ENCODE assay signal across 17 cellular contexts in the genomic region with DNA sequence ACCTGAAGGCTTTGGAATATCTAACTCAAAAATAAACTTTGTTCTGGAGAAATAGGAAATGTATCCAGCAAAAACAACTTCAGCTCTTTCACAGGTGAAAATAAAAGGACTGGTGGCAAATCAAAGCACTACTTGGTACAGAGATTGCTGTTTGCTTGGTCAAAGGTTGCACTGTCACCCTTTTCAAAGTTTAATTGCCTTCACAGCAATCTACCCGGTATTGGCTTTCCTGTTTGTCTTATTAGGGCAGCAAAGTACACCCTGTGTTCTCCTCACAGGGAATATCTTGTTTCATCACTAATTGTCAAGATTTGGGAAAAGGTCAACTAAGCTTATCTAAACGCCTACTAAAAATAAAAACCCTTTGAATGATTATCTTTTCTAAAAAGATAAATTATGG.
A peak's percentile ranks its signal among the peaks of the same experiment; 100 is the strongest.
DNase-seq lines count a peak whose midpoint lies in the region; ATAC-seq and TF ChIP-seq lines count a peak whose summit lies in the region.
"Had no signal": no experiment of that assay in that cellular context is flagged by ENCODE, and none has a peak within 500 bp of the region (broad histone marks: within the 10 kb centered on the region; RNA-seq: fewer than 3 reads in every experiment).

No MANE protein-coding gene starts in this region.

- no peaks in the 10 kb centered on the region for H3K79me1 ChIP-seq in H9 (ENCODE audit: insufficient read depth, low read depth, low read length, poor library complexity, severe bottlenecking)

- no peak overlapping the region for H3K14ac ChIP-seq in H9 (ENCODE audit: insufficient read depth, low read length)

- H2AK5ac ChIP-seq in H9 (ENCODE audit: insufficient read length, low read length): no peak overlapping the region

- H2BK5ac ChIP-seq in H9 (ENCODE audit: insufficient read length, low read length): no peak overlapping the region

- H4K20me1 ChIP-seq in H9 (ENCODE audit: control insufficient read depth, insufficient read depth, insufficient read length): no peaks in the 10 kb centered on the region
- H4K20me1 ChIP-seq: BLaER1 treated with 17β-estradiol and CSF1 and Interleukin-3, amounts not matched to agents 10 nM and 100 nM had no signal

- no CpG with 5 or more reads among the region's 2 CpGs for WGBS in H9 (ENCODE audit: extremely low coverage, insufficient read length, low lambda C conversion rate)

- DNase-seq in DMS153 (lab: John Stamatoyannopoulos, UW) (peak; percentile 47), HT-29 (ENCODE audit: low spot score) (peak; percentile 42), colonic mucosa (peak; percentile 32), mucosa of gallbladder (ENCODE audit: low spot score) (peak; percentile 12), chondrocyte (ENCODE audit: low spot score) (no peak), H9 (no peak), ureter (ENCODE audit: low spot score) (no peak)
- DNase-seq: Calu3; CD8-positive, alpha-beta T cell; IMR-90; NCI-H1694 treated with DMSO at 0.1 percent for 48 hours; NCI-H2171; NCI-H526; SW 1271 had no signal

- H3K79me2 ChIP-seq in H9 (ENCODE audit: insufficient read depth, low read length): no peaks in the 10 kb centered on the region

- H3K4me2 ChIP-seq in H9 (ENCODE audit: insufficient read depth, insufficient read length, low read length): no peak overlapping the region
- H3K4me2 ChIP-seq: BLaER1 treated with 17β-estradiol and CSF1 and Interleukin-3, amounts not matched to agents 10 nM and 100 nM had no signal

- H3K27me3 Mint-ChIP-seq in chondrocyte (ENCODE audit: low read depth) (peaks cover 13% of the 10 kb centered on the region), H9 (ENCODE audit: low read depth) (peaks cover 3% of the 10 kb centered on the region; the same call in 1 of the 2 replicates)

- H3K27ac ChIP-seq in colonic mucosa (no peak overlapping the region), H9 (ENCODE audit: insufficient read length, low read depth, low read length) (no peak overlapping the region)
- H3K27ac ChIP-seq: BLaER1 treated with 17β-estradiol and CSF1 and Interleukin-3, amounts not matched to agents 10 nM and 100 nM had no signal

- no peak overlapping the region for H3T11ph ChIP-seq in H9 (ENCODE audit: low read length)

- no peak overlapping the region for H2AFZ ChIP-seq in H9 (ENCODE audit: low read length)

- H3K36me3 ChIP-seq in colonic mucosa: no peaks in the 10 kb centered on the region
- H3K36me3 ChIP-seq: BLaER1 treated with 17β-estradiol and CSF1 and Interleukin-3, amounts not matched to agents 10 nM and 100 nM had no signal

- H3K4me3 ChIP-seq in colonic mucosa: no peak overlapping the region
- H3K4me3 ChIP-seq: BLaER1 treated with 17β-estradiol and CSF1 and Interleukin-3, amounts not matched to agents 10 nM and 100 nM had no signal

- H4K8ac ChIP-seq in H9 (replicated peaks; ENCODE audit: insufficient read length, low read depth, low read length): no peak overlapping the region

- no peaks in the 10 kb centered on the region for H3K23me2 ChIP-seq in H9 (ENCODE audit: insufficient read length, low read depth, low read length, poor library complexity, severe bottlenecking)

- no peak overlapping the region for H3K23ac ChIP-seq in H9 (ENCODE audit: insufficient read length, low read depth, low read length)

- no peak overlapping the region for H4K91ac ChIP-seq in H9 (ENCODE audit: insufficient read length, low read depth, low read length)

- H3K4ac ChIP-seq in H9 (ENCODE audit: low read depth, low read length): no peak overlapping the region

- TF ChIP-seq CTCF in colonic mucosa (IDR thresholded peaks at IDR 0.05) (no peak), chondrocyte (IDR thresholded peaks at IDR 0.05) (no peak), H9 (conservative IDR thresholded peaks at IDR 0.05) (no peak)

- no peak overlapping the region for H3K18ac ChIP-seq in H9 (ENCODE audit: insufficient read length, low read depth, low read length)

- H3K36me3 Mint-ChIP-seq in chondrocyte (ENCODE audit: low read depth) (no peaks in the 10 kb centered on the region), H9 (ENCODE audit: insufficient read depth in 1 of 3, low read depth in 3 of 3) (no peaks in the 10 kb centered on the region)
- H3K36me3 Mint-ChIP-seq: CD8-positive, alpha-beta T cell had no signal

- H3K56ac ChIP-seq in H9 (ENCODE audit: insufficient read length, low read depth, low read length): no peak overlapping the region

- ATAC-seq in GM18870 (IDR thresholded peaks at IDR 0.05; ENCODE audit: unreplicated experiment): no peak
- ATAC-seq: CD8-positive, alpha-beta T cell; Right ventricle myocardium inferior had no signal

- intact Hi-C loops in colonic mucosa (cut with DNase I): no loop called here

- H2BK12ac ChIP-seq in H9 (ENCODE audit: insufficient read length, low read depth, low read length): no peak overlapping the region

- no peak overlapping the region for H2BK20ac ChIP-seq in H9 (ENCODE audit: low read depth, low read length, poor library complexity, severe bottlenecking)

- H3K27ac Mint-ChIP-seq in chondrocyte (ENCODE audit: unreplicated experiment) (no peak overlapping the region), H9 (no peak overlapping the region)
- H3K27ac Mint-ChIP-seq: CD8-positive, alpha-beta T cell had no signal

- H3K4me1 ChIP-seq in colonic mucosa: no peaks in the 10 kb centered on the region
- no peaks in the 10 kb centered on the region for H3K4me1 ChIP-seq in H9 (ENCODE audit: insufficient read depth, low read length)
- H3K4me1 ChIP-seq: BLaER1 treated with 17β-estradiol and CSF1 and Interleukin-3, amounts not matched to agents 10 nM and 100 nM had no signal

- no peaks in the 10 kb centered on the region for H3K9me3 ChIP-seq in colonic mucosa
- H3K9me3 ChIP-seq in H9 (ENCODE audit: control insufficient read depth, low read depth, low read length): no peaks in the 10 kb centered on the region
- H3K9me3 ChIP-seq: BLaER1 treated with 17β-estradiol and CSF1 and Interleukin-3, amounts not matched to agents 10 nM and 100 nM had no signal

- no peak overlapping the region for H3K4me3 Mint-ChIP-seq in chondrocyte (ENCODE audit: unreplicated experiment)
- H3K4me3 Mint-ChIP-seq in H9: no peak overlapping the region
- H3K4me3 Mint-ChIP-seq: CD8-positive, alpha-beta T cell had no signal

- H3K9ac ChIP-seq in colonic mucosa (ENCODE audit: low read depth in 2 of 2, low read length in 2 of 2) (no peak overlapping the region), H9 (ENCODE audit: extremely low read depth, insufficient read length, low read length) (no peak overlapping the region)
- H3K9ac ChIP-seq: BLaER1 treated with 17β-estradiol and CSF1 and Interleukin-3, amounts not matched to agents 10 nM and 100 nM had no signal

- no peak overlapping the region for H4K5ac ChIP-seq in H9 (ENCODE audit: insufficient read length, low read depth, low read length)

- H2BK120ac ChIP-seq in H9 (ENCODE audit: low read depth, low read length, poor library complexity, severe bottlenecking): no peak overlapping the region

- H3K9me3 Mint-ChIP-seq in chondrocyte (ENCODE audit: low read depth) (peaks cover 6% of the 10 kb centered on the region), H9 (no peaks in the 10 kb centered on the region)
- H3K9me3 Mint-ChIP-seq: CD8-positive, alpha-beta T cell had no signal

- H2BK15ac ChIP-seq in H9 (ENCODE audit: low read depth, low read length): no peak overlapping the region

- H3K27me3 ChIP-seq in colonic mucosa (no peaks in the 10 kb centered on the region), H9 (ENCODE audit: insufficient read depth, low read length) (no peaks in the 10 kb centered on the region)
- H3K27me3 ChIP-seq: BLaER1 treated with 17β-estradiol and CSF1 and Interleukin-3, amounts not matched to agents 10 nM and 100 nM had no signal

- H3K4me1 Mint-ChIP-seq in chondrocyte (ENCODE audit: low read depth) (no peaks in the 10 kb centered on the region), H9 (no peaks in the 10 kb centered on the region)

Comparison
In these comparisons a context has a peak if more than half of its experiments do, and no peak if none do; other contexts are left out.
1. DNase-seq: peak in DMS153 (single experiment), HT-29 (single experiment), colonic mucosa (single experiment) and mucosa of gallbladder (single experiment); none in chondrocyte (single experiment), H9 (single experiment) and ureter (single experiment).